Comparison of ENCODE assay signal across 16 cellular contexts in the genomic region with DNA sequence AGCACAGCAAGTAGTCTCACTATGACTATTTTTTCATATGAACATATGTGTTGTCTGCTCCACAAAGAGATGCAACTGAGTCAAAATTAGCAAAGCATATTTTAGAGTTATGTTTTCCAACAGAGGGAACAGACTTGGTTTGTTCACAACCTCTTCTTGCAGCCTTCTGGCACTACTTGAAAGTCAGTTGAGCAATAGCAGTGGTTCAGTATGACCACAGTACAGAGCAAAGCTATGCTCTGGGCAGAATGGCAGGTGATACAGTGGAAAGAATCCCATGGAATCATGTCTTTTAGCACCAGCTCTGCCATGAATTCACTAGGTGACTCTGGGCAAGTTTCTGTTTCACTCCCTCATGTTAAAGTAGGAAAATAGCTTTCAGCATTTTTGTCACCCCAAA. TPM values are rescaled to one million over a fixed set of nuclear protein-coding genes. Genes with fewer than 3 reads are reported as not detected.
A peak's percentile ranks its signal among the peaks of the same experiment; 100 is the strongest.
DNase-seq lines count a peak whose midpoint lies in the region; ATAC-seq and TF ChIP-seq lines count a peak whose summit lies in the region.
"Had no signal": no experiment of that assay in that cellular context is flagged by ENCODE, and none has a peak within 500 bp of the region (broad histone marks: within the 10 kb centered on the region; RNA-seq: fewer than 3 reads in every experiment).

No MANE protein-coding gene starts in this region.

- intact Hi-C loops in CD4-positive, alpha-beta T cell (cut with DNase I, micrococcal nuclease) = no loop called here

- peaks cover 24% of the 10 kb centered on the region for H3K4me1 ChIP-seq in smooth muscle cell (ENCODE audit: low read depth)
- H3K4me1 ChIP-seq: parathyroid adenoma had no signal

- peaks cover 25% of the 10 kb centered on the region for H3K27me3 ChIP-seq in CD4-positive, alpha-beta T cell (ENCODE audit: control insufficient read depth, insufficient read depth, low read length)
- no peaks in the 10 kb centered on the region for H3K27me3 ChIP-seq in smooth muscle cell (ENCODE audit: low read depth)

- CTCF ChIA-PET in CD4-positive, alpha-beta T cell (lab: Charles Lee) = no interaction called here

- H3F3A ChIP-seq in smooth muscle cell (ENCODE audit: low read depth) = peaks cover 21% of the 10 kb centered on the region

- POLR2A ChIA-PET in CD4-positive, alpha-beta T cell (lab: Charles Lee) = no interaction called here

- H3K36me3 Mint-ChIP-seq in chondrocyte (ENCODE audit: low read depth) (peaks cover 26% of the 10 kb centered on the region), osteocyte (ENCODE audit: unreplicated experiment) (peaks cover 24% of the 10 kb centered on the region)
- peaks cover 19% of the 10 kb centered on the region for H3K36me3 Mint-ChIP-seq in CD4-positive, alpha-beta T cell (ENCODE audit: low read depth)

- peaks cover 32% of the 10 kb centered on the region for H4K20me1 ChIP-seq in smooth muscle cell (ENCODE audit: low read depth)

- H3K4me3 Mint-ChIP-seq in chondrocyte (ENCODE audit: unreplicated experiment) = no peak overlapping the region
- H3K4me3 Mint-ChIP-seq in osteocyte (ENCODE audit: unreplicated experiment) = no peak overlapping the region
- H3K4me3 Mint-ChIP-seq in CD4-positive, alpha-beta T cell = no peak overlapping the region
- H3K4me3 Mint-ChIP-seq: memory B cell; stimulated activated naive CD8-positive, alpha-beta T cell treated with anti-CD3 and anti-CD28 coated beads, Interleukin-15, Interleukin-2, amounts not matched to agents 100 ng/mL and 50 ng/mL, for 24 hours had no signal

- H3K9me3 Mint-ChIP-seq in chondrocyte (ENCODE audit: low read depth) = peaks cover 12% of the 10 kb centered on the region
- H3K9me3 Mint-ChIP-seq in osteocyte (ENCODE audit: unreplicated experiment) = peaks cover 4% of the 10 kb centered on the region
- peaks cover 10% of the 10 kb centered on the region for H3K9me3 Mint-ChIP-seq in CD4-positive, alpha-beta T cell

- ATAC-seq in CD4-positive, alpha-beta T cell (ENCODE audit: poor library complexity) = no peak
- ATAC-seq in HG03108 (IDR thresholded peaks at IDR 0.05; ENCODE audit: unreplicated experiment) = no peak

- H3K27ac ChIP-seq in CD4-positive, alpha-beta T cell (ENCODE audit: low read depth, low read length) = no peak overlapping the region
- H3K27ac ChIP-seq in smooth muscle cell (ENCODE audit: low read depth) = no peak overlapping the region
- H3K27ac ChIP-seq: parathyroid adenoma, VCaP had no signal

- no peaks in the 10 kb centered on the region for H3K9me3 ChIP-seq in CD4-positive, alpha-beta T cell (ENCODE audit: control insufficient read depth, low read length)
- H3K9me3 ChIP-seq in smooth muscle cell (replicated peaks; ENCODE audit: low read depth) = no peaks in the 10 kb centered on the region

- no peak overlapping the region for H3K4me3 ChIP-seq in smooth muscle cell

- no peak overlapping the region for H2AFZ ChIP-seq in smooth muscle cell (ENCODE audit: low read depth)
- H2AFZ ChIP-seq: parathyroid adenoma had no signal

- DNase-seq in AML-193 (lab: John Stamatoyannopoulos, UW) = peak; percentile 24 to 34
- DNase-seq in LHCN-M2 (ENCODE audit: low read depth) = peak; percentile 86
- no peak for DNase-seq in chondrocyte (ENCODE audit: low spot score)
- DNase-seq in osteocyte (ENCODE audit: extremely low spot score, unreplicated experiment) = no peak
- DNase-seq in CD4-positive, alpha-beta T cell = no peak
- no peak for DNase-seq in smooth muscle cell (lab: John Stamatoyannopoulos, UW; ENCODE audit: unreplicated experiment)
- DNase-seq in activated gamma-delta T cell (lab: John Stamatoyannopoulos, UW) = no peak
- DNase-seq: activated T-cell treated with anti-CD3 and anti-CD28 coated beads, Interleukin-2, amount 50 U/mL, for 1 hour; NCI-H526; stimulated activated CD4-positive, alpha-beta T cell treated with anti-CD3 and anti-CD28 coated beads, Interleukin-4, amount 100 ng/mL, for 1 hour had no signal

- no peaks in the 10 kb centered on the region for H3K36me3 ChIP-seq in smooth muscle cell (ENCODE audit: low read depth)

- H3K4me1 Mint-ChIP-seq in chondrocyte (ENCODE audit: low read depth) (peaks cover 50% of the 10 kb centered on the region), osteocyte (ENCODE audit: unreplicated experiment) (peaks cover 47% of the 10 kb centered on the region)
- peaks cover 7% of the 10 kb centered on the region for H3K4me1 Mint-ChIP-seq in CD4-positive, alpha-beta T cell (ENCODE audit: low read depth)

- TF ChIP-seq CTCF in chondrocyte (IDR thresholded peaks at IDR 0.05) (no peak), osteocyte (IDR thresholded peaks at IDR 0.05) (no peak), smooth muscle cell (IDR thresholded peaks at IDR 0.05; ENCODE audit: borderline replicate concordance, insufficient read depth, poor library complexity, severe bottlenecking) (no peak)
- TF ChIP-seq CTCF in CD4-positive, alpha-beta T cell (IDR thresholded peaks at IDR 0.05) = no peak

- no peak overlapping the region for H3K9ac ChIP-seq in smooth muscle cell (ENCODE audit: low read depth)
- H3K9ac ChIP-seq: parathyroid adenoma had no signal

- no peak overlapping the region for H3K4me2 ChIP-seq in smooth muscle cell

- H3K27ac Mint-ChIP-seq in chondrocyte (ENCODE audit: unreplicated experiment) = peak overlapping the region; percentile 49
- peak overlapping the region; percentile 18 for H3K27ac Mint-ChIP-seq in osteocyte (ENCODE audit: unreplicated experiment)
- H3K27ac Mint-ChIP-seq in CD4-positive, alpha-beta T cell = no peak overlapping the region
- H3K27ac Mint-ChIP-seq: brain; memory B cell; stimulated activated naive CD8-positive, alpha-beta T cell treated with anti-CD3 and anti-CD28 coated beads, Interleukin-15, Interleukin-2, amounts not matched to agents 100 ng/mL and 50 ng/mL, for 24 hours had no signal

- peaks cover 24% of the 10 kb centered on the region for H3K79me2 ChIP-seq in smooth muscle cell (ENCODE audit: low read depth)
- H3K79me2 ChIP-seq: parathyroid adenoma had no signal

- H3K27me3 Mint-ChIP-seq in chondrocyte (ENCODE audit: low read depth) = no peaks in the 10 kb centered on the region
- H3K27me3 Mint-ChIP-seq in osteocyte (ENCODE audit: unreplicated experiment) = no peaks in the 10 kb centered on the region
- H3K27me3 Mint-ChIP-seq in CD4-positive, alpha-beta T cell = peaks cover 60% of the 10 kb centered on the region

RNA-seq across cellular contexts. Expression of gene CCN1, which starts 5.3 kb away (rescaled TPM):
- total RNA-seq in LHCN-M2 (2014; rRNA removed) = 23.1 and 28.7 TPM in 2 replicates
- polyA plus RNA-seq in LHCN-M2 (2012) = 427 TPM
- 523 to 556 TPM (median 539 TPM) in 3 replicates for total RNA-seq in chondrocyte
- total RNA-seq in osteocyte = 412 and 526 TPM in 2 replicates
- not detected for total RNA-seq in CD4-positive, alpha-beta T cell
- total RNA-seq in smooth muscle cell = 440 and 450 TPM in 2 replicates
- polyA plus RNA-seq in smooth muscle cell = 1,412 and 1,766 TPM in 2 replicates

Comparison
In these comparisons a context has a peak if more than half of its experiments do, and no peak if none do; other contexts are left out.
1. DNase-seq: peak in AML-193 (2 of 2) and LHCN-M2 (single experiment); none in chondrocyte (single experiment), osteocyte (single experiment), CD4-positive, alpha-beta T cell (0 of 10), smooth muscle cell (single experiment) and activated gamma-delta T cell (single experiment).
2. RNA of gene CCN1, which starts 5.3 kb away (total RNA-seq): 412 to 526 TPM in osteocyte, 523 to 556 TPM in chondrocyte, 440 to 450 TPM in smooth muscle cell and 23.1 to 28.7 TPM in LHCN-M2; not detected in CD4-positive, alpha-beta T cell; every median in the first group is over 10 times any median in the second.